Comparison of ENCODE assay signal across 9 cellular contexts in genomic region chr3:17023006-17023664, GRCh38.
DNase-seq lines count a peak whose midpoint lies in the region; ATAC-seq lines count a peak whose summit lies in the region.
"Had no signal": no experiment of that assay in that cellular context is flagged by ENCODE, and none has a peak within 500 bp of the region (broad histone marks: within the 10 kb centered on the region; RNA-seq: fewer than 3 reads in every experiment).

No MANE protein-coding gene starts in this region.

- peak; percentile 55 for DNase-seq in NK-92 treated with Interleukin-12 subunit alpha and Interleukin-12 subunit beta, amount 100 ng/mL, for 24 hours (lab: John Stamatoyannopoulos, UW)
- no peak for DNase-seq in NK-92 (lab: John Stamatoyannopoulos, UW; ENCODE audit: unreplicated experiment)
- DNase-seq in activated naive CD4-positive, alpha-beta T cell treated with anti-CD3 and anti-CD28 coated beads, Interleukin-2, amount 50 U/mL, for 16 hours: peak; percentile 59
- peak; percentile 29 for DNase-seq in stimulated activated CD8-positive, alpha-beta memory T cell treated with anti-CD3 and anti-CD28 coated beads, Interleukin-12 subunit alpha, Interleukin-12 subunit beta, amount 100 ng/mL, for 4 hours (ENCODE audit: low read depth)
- no peak for DNase-seq in COLO829 (ENCODE audit: low spot score)
- DNase-seq in hepatic stellate cell (ENCODE audit: low spot score): no peak
- DNase-seq in NCI-H146 treated with DMSO at 0.1 percent for 48 hours (lab: John Stamatoyannopoulos, UW; ENCODE audit: unreplicated experiment): no peak

- ATAC-seq in HG03565 (IDR thresholded peaks at IDR 0.05; ENCODE audit: unreplicated experiment): peak; percentile 80
- ATAC-seq: Panc1 had no signal

Comparison
In these comparisons a context has a peak if more than half of its experiments do, and no peak if none do; other contexts are left out.
1. DNase-seq: peak in NK-92 treated with Interleukin-12 subunit alpha and Interleukin-12 subunit beta, amount 100 ng/mL, for 24 hours (single experiment), activated naive CD4-positive, alpha-beta T cell treated with anti-CD3 and anti-CD28 coated beads, Interleukin-2, amount 50 U/mL, for 16 hours (single experiment) and stimulated activated CD8-positive, alpha-beta memory T cell treated with anti-CD3 and anti-CD28 coated beads, Interleukin-12 subunit alpha, Interleukin-12 subunit beta, amount 100 ng/mL, for 4 hours (single experiment); none in NK-92 (single experiment), COLO829 (single experiment), hepatic stellate cell (single experiment) and NCI-H146 treated with DMSO at 0.1 percent for 48 hours (single experiment).